Comparison of ENCODE assay signal across 16 cellular contexts in the genomic region with DNA sequence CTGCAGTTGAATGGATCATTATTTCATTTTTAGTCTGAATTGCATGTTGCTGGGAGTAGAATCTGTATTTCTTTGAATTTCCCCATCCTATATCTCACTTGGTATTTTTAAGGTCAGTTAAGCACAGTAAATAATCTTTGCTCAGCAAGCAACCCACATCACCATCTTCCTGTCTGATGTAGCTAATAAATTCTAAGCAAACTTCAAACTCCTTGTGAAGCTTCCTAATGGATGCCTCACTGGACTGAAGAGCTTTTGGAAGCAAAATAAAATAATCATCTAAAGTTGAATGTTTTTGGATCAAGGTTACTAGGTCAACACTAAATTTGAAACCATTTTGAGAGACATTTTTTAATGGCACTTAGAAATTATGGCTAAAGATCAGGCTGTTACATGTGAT.
A peak's percentile ranks its signal among the peaks of the same experiment; 100 is the strongest.
DNase-seq lines count a peak whose midpoint lies in the region; ATAC-seq and TF ChIP-seq lines count a peak whose summit lies in the region.
"Had no signal": no experiment of that assay in that cellular context is flagged by ENCODE, and none has a peak within 500 bp of the region (broad histone marks: within the 10 kb centered on the region; RNA-seq: fewer than 3 reads in every experiment).

No MANE protein-coding gene starts in this region.

- H2BK120ac ChIP-seq in IMR-90 (ENCODE audit: low read depth, low read length) (no peak overlapping the region), neuronal stem cell (ENCODE audit: low read depth, low read length) (no peak overlapping the region)

- H3K9me1 ChIP-seq in IMR-90 (ENCODE audit: insufficient read depth, low read length) = 0 out of 2 replicates have a peak, but pooled peaks cover 2% of the 10 kb centered on the region

- no peak overlapping the region for H2BK12ac ChIP-seq in neuronal stem cell (ENCODE audit: low read length)

- no peak overlapping the region for H3K4me3 ChIP-seq in IMR-90 (ENCODE audit: insufficient read depth, low read depth, low read length)
- H3K4me3 ChIP-seq in neuronal stem cell (ENCODE audit: low read length in 2 of 2) = no peak overlapping the region
- H3K4me3 ChIP-seq: BLaER1 treated with 17β-estradiol and CSF1 and Interleukin-3, amounts not matched to agents 10 nM and 100 nM; GM23338; K562 had no signal

- H3K36me3 ChIP-seq in IMR-90 (ENCODE audit: control insufficient read depth, insufficient read depth, low read length) = 0 out of 2 replicates have a peak, but pooled peaks cover 2% of the 10 kb centered on the region
- no peaks in the 10 kb centered on the region for H3K36me3 ChIP-seq in neuronal stem cell (replicated peaks in 1 of 2; ENCODE audit: control insufficient read depth in 2 of 2, insufficient read depth in 2 of 2, low read length in 2 of 2)
- H3K36me3 ChIP-seq: BLaER1 treated with 17β-estradiol and CSF1 and Interleukin-3, amounts not matched to agents 10 nM and 100 nM had no signal

- H3K4ac ChIP-seq in IMR-90 (ENCODE audit: low read depth, low read length) = no peak overlapping the region
- H3K4ac ChIP-seq in neuronal stem cell (ENCODE audit: low read length) = no peak overlapping the region

- no peak overlapping the region for H4K8ac ChIP-seq in IMR-90 (ENCODE audit: low read depth in 2 of 2, low read length in 2 of 2)
- no peak overlapping the region for H4K8ac ChIP-seq in neuronal stem cell (ENCODE audit: low read depth, low read length)

- H3K9ac ChIP-seq in IMR-90 (ENCODE audit: low read depth, low read length) (no peak overlapping the region), neuronal stem cell (ENCODE audit: low read depth, low read length, poor library complexity) (no peak overlapping the region)
- H3K9ac ChIP-seq: BLaER1 treated with 17β-estradiol and CSF1 and Interleukin-3, amounts not matched to agents 10 nM and 100 nM had no signal

- no peak overlapping the region for H2BK15ac ChIP-seq in IMR-90 (ENCODE audit: low read depth, low read length)
- H2BK15ac ChIP-seq in neuronal stem cell (ENCODE audit: low read length) = no peak overlapping the region

- peaks cover 16% of the 10 kb centered on the region for H3K36me3 Mint-ChIP-seq in osteocyte (ENCODE audit: unreplicated experiment)
- no peaks in the 10 kb centered on the region for H3K36me3 Mint-ChIP-seq in activated naive CD8-positive, alpha-beta T cell treated with anti-CD3 and anti-CD28 coated beads, Interleukin-2, amount 50 U/mL, for 24 hours (ENCODE audit: low read depth)
- no peaks in the 10 kb centered on the region for H3K36me3 Mint-ChIP-seq in activated T-cell treated with anti-CD3 and anti-CD28 coated beads, Interleukin-2, amount 50 U/mL, for 24 hours (ENCODE audit: low read depth)
- H3K36me3 Mint-ChIP-seq: CD4-positive, CD25-positive, alpha-beta regulatory T cell had no signal

- no peak overlapping the region for H2AK9ac ChIP-seq in IMR-90 (replicated peaks; ENCODE audit: low read depth, low read length, poor library complexity)

- no peaks in the 10 kb centered on the region for H3K9me3 ChIP-seq in IMR-90 (ENCODE audit: control insufficient read depth, insufficient read depth, low read length)
- H3K9me3 ChIP-seq in neuronal stem cell (replicated peaks in 1 of 2; ENCODE audit: control insufficient read depth in 2 of 2, insufficient read depth in 1 of 2, low read depth in 1 of 2, low read length in 2 of 2) = peaks cover 0 to 12% of the 10 kb centered on the region in 2 donors

- no peak overlapping the region for H3K4me3 Mint-ChIP-seq in osteocyte (ENCODE audit: unreplicated experiment)
- H3K4me3 Mint-ChIP-seq in activated naive CD8-positive, alpha-beta T cell treated with anti-CD3 and anti-CD28 coated beads, Interleukin-2, amount 50 U/mL, for 24 hours = no peak overlapping the region
- no peak overlapping the region for H3K4me3 Mint-ChIP-seq in activated T-cell treated with anti-CD3 and anti-CD28 coated beads, Interleukin-2, amount 50 U/mL, for 24 hours
- H3K4me3 Mint-ChIP-seq: CD4-positive, CD25-positive, alpha-beta regulatory T cell; GM23338; H9 had no signal

- H3K23ac ChIP-seq in IMR-90 (ENCODE audit: low read depth, low read length) = no peak overlapping the region
- no peak overlapping the region for H3K23ac ChIP-seq in neuronal stem cell (ENCODE audit: low read depth, low read length, poor library complexity)

- peak overlapping the region; percentile 19 for H3K27ac Mint-ChIP-seq in osteocyte (ENCODE audit: unreplicated experiment)
- H3K27ac Mint-ChIP-seq in activated naive CD8-positive, alpha-beta T cell treated with anti-CD3 and anti-CD28 coated beads, Interleukin-2, amount 50 U/mL, for 24 hours = no peak overlapping the region
- H3K27ac Mint-ChIP-seq in activated T-cell treated with anti-CD3 and anti-CD28 coated beads, Interleukin-2, amount 50 U/mL, for 24 hours = no peak overlapping the region
- H3K27ac Mint-ChIP-seq: CD4-positive, CD25-positive, alpha-beta regulatory T cell; GM23338; H9 had no signal

- H3K27me3 ChIP-seq in IMR-90 (ENCODE audit: control insufficient read depth, insufficient read depth, low read length) (no peaks in the 10 kb centered on the region), neuronal stem cell (ENCODE audit: control insufficient read depth in 3 of 3, insufficient read depth in 3 of 3, low read depth in 1 of 3, low read length in 3 of 3) (no peaks in the 10 kb centered on the region)
- H3K27me3 ChIP-seq: BLaER1 treated with 17β-estradiol and CSF1 and Interleukin-3, amounts not matched to agents 10 nM and 100 nM had no signal

- no peak overlapping the region for H4K91ac ChIP-seq in IMR-90 (ENCODE audit: insufficient read depth, low read depth, low read length)
- no peak overlapping the region for H4K91ac ChIP-seq in neuronal stem cell (ENCODE audit: low read depth, low read length, poor library complexity)

- peak overlapping the region; percentile 44; the same call in 1 of the 2 replicates for H4K5ac ChIP-seq in IMR-90 (ENCODE audit: low read depth, low read length)

- no peak for TF ChIP-seq RAD21 in IMR-90 (IDR thresholded peaks at IDR 0.05; ENCODE audit: low read length)

- H2AK5ac ChIP-seq in IMR-90 (ENCODE audit: low read depth, low read length) (no peak overlapping the region), neuronal stem cell (ENCODE audit: low read depth, low read length) (no peak overlapping the region)

- no peak overlapping the region for H2BK20ac ChIP-seq in IMR-90 (ENCODE audit: low read depth, low read length)

- POLR2A ChIA-PET in IMR-90 (lab: Charles Lee; ENCODE audit: unreplicated experiment) = no interaction called here

- dilution Hi-C loops in IMR-90 (cut with HindIII; ENCODE audit: low sequenced_read_pairs, unreplicated experiment) = no loop called here

- H3K4me1 ChIP-seq in IMR-90 (ENCODE audit: control insufficient read depth, insufficient read depth, low read length) (no peaks in the 10 kb centered on the region), neuronal stem cell (ENCODE audit: control insufficient read depth in 2 of 2, insufficient read depth in 1 of 2, low read depth in 1 of 2, low read length in 2 of 2) (peaks cover 0 to 2% of the 10 kb centered on the region in 2 donors)
- H3K4me1 ChIP-seq: BLaER1 treated with 17β-estradiol and CSF1 and Interleukin-3, amounts not matched to agents 10 nM and 100 nM had no signal

- H3K79me1 ChIP-seq in IMR-90 (ENCODE audit: low read depth in 1 of 2, low read length in 2 of 2) (peaks cover 0 to 11% of the 10 kb centered on the region in 2 experiments; a peak in 3 of 4 replicates), neuronal stem cell (ENCODE audit: low read depth, low read length) (no peaks in the 10 kb centered on the region)

- H3K27ac ChIP-seq in IMR-90 (ENCODE audit: insufficient read depth, low read length) = no peak overlapping the region
- no peak overlapping the region for H3K27ac ChIP-seq in neuronal stem cell (replicated peaks; ENCODE audit: low read length)
- H3K27ac ChIP-seq: BLaER1 treated with 17β-estradiol and CSF1 and Interleukin-3, amounts not matched to agents 10 nM and 100 nM; HL-60 had no signal

- H3K4me1 Mint-ChIP-seq in osteocyte (ENCODE audit: unreplicated experiment) = peaks cover 18% of the 10 kb centered on the region
- no peaks in the 10 kb centered on the region for H3K4me1 Mint-ChIP-seq in activated naive CD8-positive, alpha-beta T cell treated with anti-CD3 and anti-CD28 coated beads, Interleukin-2, amount 50 U/mL, for 24 hours
- no peaks in the 10 kb centered on the region for H3K4me1 Mint-ChIP-seq in activated T-cell treated with anti-CD3 and anti-CD28 coated beads, Interleukin-2, amount 50 U/mL, for 24 hours (ENCODE audit: low read depth)
- H3K4me1 Mint-ChIP-seq: CD4-positive, CD25-positive, alpha-beta regulatory T cell; GM23338; H9 had no signal

- H2BK5ac ChIP-seq in IMR-90 (ENCODE audit: low read depth, low read length, poor library complexity, severe bottlenecking) = no peak overlapping the region
- no peak overlapping the region for H2BK5ac ChIP-seq in neuronal stem cell (ENCODE audit: low read length)

- H3K9me3 Mint-ChIP-seq in osteocyte (ENCODE audit: unreplicated experiment) = peaks cover 15% of the 10 kb centered on the region
- H3K9me3 Mint-ChIP-seq in activated naive CD8-positive, alpha-beta T cell treated with anti-CD3 and anti-CD28 coated beads, Interleukin-2, amount 50 U/mL, for 24 hours = no peaks in the 10 kb centered on the region
- no peaks in the 10 kb centered on the region for H3K9me3 Mint-ChIP-seq in activated T-cell treated with anti-CD3 and anti-CD28 coated beads, Interleukin-2, amount 50 U/mL, for 24 hours
- H3K9me3 Mint-ChIP-seq: GM23338, H9 had no signal

- H3K14ac ChIP-seq in IMR-90 (replicated peaks; ENCODE audit: low read depth, low read length) (no peak overlapping the region), neuronal stem cell (ENCODE audit: low read length) (no peak overlapping the region)

- DNase-seq in DMS114 treated with DMSO at 0.1 percent for 48 hours (lab: John Stamatoyannopoulos, UW; ENCODE audit: unreplicated experiment) (peak; percentile 83), IMR-90 (no peak), cerebellar cortex (ENCODE audit: low spot score) (peak; percentile 46), osteocyte (ENCODE audit: extremely low spot score, unreplicated experiment) (no peak), neuronal stem cell (ENCODE audit: low spot score) (no peak)
- DNase-seq in activated naive CD8-positive, alpha-beta T cell treated with anti-CD3 and anti-CD28 coated beads, Interleukin-2, amount 50 U/mL, for 24 hours = no peak
- DNase-seq in activated T-cell treated with anti-CD3 and anti-CD28 coated beads, Interleukin-2, amount 50 U/mL, for 24 hours = no peak
- DNase-seq: ACHN; CD4-positive, CD25-positive, alpha-beta regulatory T cell; DMS 273 treated with DMSO at 0.1 percent for 48 hours; DMS79 treated with DMSO at 0.1 percent for 48 hours; H9 had no signal

- in situ Hi-C loops in IMR-90 (cut with MboI; ENCODE audit: low sequenced_read_pairs) = no loop called here

- H2AFZ ChIP-seq in IMR-90 (replicated peaks; ENCODE audit: low read length, poor library complexity) = no peak overlapping the region
- no peak overlapping the region for H2AFZ ChIP-seq in neuronal stem cell (ENCODE audit: low read length)
- H2AFZ ChIP-seq: GM23338 had no signal

- BruUV-seq in IMR-90 (replicated peaks; lab: Mats Ljungman, UMichigan) = no TSS peak

- H3K4me2 ChIP-seq in IMR-90 (ENCODE audit: low read depth, low read length) = no peak overlapping the region
- H3K4me2 ChIP-seq in neuronal stem cell (ENCODE audit: insufficient read depth, low read length, poor library complexity, severe bottlenecking) = no peak overlapping the region
- H3K4me2 ChIP-seq: BLaER1 treated with 17β-estradiol and CSF1 and Interleukin-3, amounts not matched to agents 10 nM and 100 nM; GM23338 had no signal

- H3K56ac ChIP-seq in IMR-90 (ENCODE audit: extremely low read depth, insufficient read depth, low read length) = no peak overlapping the region

- H3K27me3 Mint-ChIP-seq in osteocyte (ENCODE audit: unreplicated experiment) = no peaks in the 10 kb centered on the region
- peaks cover 8% of the 10 kb centered on the region for H3K27me3 Mint-ChIP-seq in activated naive CD8-positive, alpha-beta T cell treated with anti-CD3 and anti-CD28 coated beads, Interleukin-2, amount 50 U/mL, for 24 hours
- no peaks in the 10 kb centered on the region for H3K27me3 Mint-ChIP-seq in activated T-cell treated with anti-CD3 and anti-CD28 coated beads, Interleukin-2, amount 50 U/mL, for 24 hours
- H3K27me3 Mint-ChIP-seq: CD4-positive, CD25-positive, alpha-beta regulatory T cell had no signal

- no peak for TF ChIP-seq POLR2A in IMR-90 (IDR thresholded peaks at IDR 0.05; ENCODE audit: low read depth, low read length)

- intact Hi-C loops in IMR-90 (cut with micrococcal nuclease) = no loop called here

- no peak for TF ChIP-seq CTCF in IMR-90 (conservative IDR thresholded peaks at IDR 0.05; ENCODE audit: low read depth, low read length)
- no peak for TF ChIP-seq CTCF in osteocyte (IDR thresholded peaks at IDR 0.05)

- CTCF ChIA-PET in IMR-90 (lab: Yijun Ruan, JAX) = no interaction called here

- H3K18ac ChIP-seq in IMR-90 (ENCODE audit: low read depth, low read length) (no peak overlapping the region; the same call in 1 of the 2 replicates), neuronal stem cell (ENCODE audit: low read length) (no peak overlapping the region)

- H4K20me1 ChIP-seq in IMR-90 (ENCODE audit: insufficient read depth, low read length) = no peaks in the 10 kb centered on the region
- H4K20me1 ChIP-seq: BLaER1 treated with 17β-estradiol and CSF1 and Interleukin-3, amounts not matched to agents 10 nM and 100 nM had no signal

- no peak for ATAC-seq in IMR-90 (ENCODE audit: low read depth)
- no peak for ATAC-seq in activated naive CD8-positive, alpha-beta T cell treated with anti-CD3 and anti-CD28 coated beads, Interleukin-2, amount 50 U/mL, for 24 hours
- ATAC-seq: GM23338, K562 had no signal

Comparison
In these comparisons a context has a peak if more than half of its experiments do, and no peak if none do; other contexts are left out.
1. DNase-seq: peak in DMS114 treated with DMSO at 0.1 percent for 48 hours (single experiment) and cerebellar cortex (single experiment); none in IMR-90 (single experiment), osteocyte (single experiment), neuronal stem cell (single experiment), activated naive CD8-positive, alpha-beta T cell treated with anti-CD3 and anti-CD28 coated beads, Interleukin-2, amount 50 U/mL, for 24 hours (single experiment) and activated T-cell treated with anti-CD3 and anti-CD28 coated beads, Interleukin-2, amount 50 U/mL, for 24 hours (single experiment).